Comparison of ENCODE assay signal across 1 cellular context in the genomic region with DNA sequence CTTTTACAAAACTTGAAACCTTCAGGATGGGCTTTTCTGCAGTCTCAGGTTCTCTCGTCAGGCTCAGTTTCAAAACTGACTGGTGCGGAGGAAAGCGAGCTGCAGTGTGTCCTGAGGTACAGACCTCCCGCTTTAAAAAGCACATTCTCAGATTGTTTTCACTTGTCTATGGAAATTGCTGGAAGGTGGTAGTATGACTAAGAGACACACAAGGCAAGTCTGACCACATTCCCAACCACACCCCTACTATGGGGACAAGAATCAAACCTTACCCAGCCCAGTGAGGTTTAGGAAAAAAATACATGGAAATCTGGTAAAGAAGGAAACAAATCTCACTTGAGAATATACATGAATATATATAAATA.
TF ChIP-seq lines count a peak whose summit lies in the region.

No MANE protein-coding gene starts in this region.

TF ChIP-seq in endothelial cell of umbilical vein, 7 proteins besides CTCF, POLR2A, EP300 and RAD21:
- TF ChIP-seq MYC (IDR thresholded peaks at IDR 0.05; ENCODE audit: low read depth, low read length) = no peak
- TF ChIP-seq, protein P1, sequence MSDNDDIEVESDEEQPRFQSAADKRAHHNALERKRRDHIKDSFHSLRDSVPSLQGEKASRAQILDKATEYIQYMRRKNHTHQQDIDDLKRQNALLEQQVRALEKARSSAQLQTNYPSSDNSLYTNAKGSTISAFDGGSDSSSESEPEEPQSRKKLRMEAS (IDR thresholded peaks at IDR 0.05; ENCODE audit: insufficient read depth, insufficient read length) = no peak
- TF ChIP-seq GATA2 (IDR thresholded peaks at IDR 0.05; ENCODE audit: insufficient read depth, insufficient read length, low read depth, low read length) = no peak
- TF ChIP-seq EZH2 (IDR thresholded peaks at IDR 0.05; ENCODE audit: borderline replicate concordance, low read depth, low read length, severe bottlenecking) = no peak
- no peak for TF ChIP-seq FOS (IDR thresholded peaks at IDR 0.05; ENCODE audit: borderline replicate concordance, insufficient read depth, low read length)
- TF ChIP-seq POLR2AphosphoS5 (IDR thresholded peaks at IDR 0.05; ENCODE audit: insufficient read depth, low read depth, low read length) = no peak
- TF ChIP-seq JUN (IDR thresholded peaks at IDR 0.05; ENCODE audit: borderline replicate concordance, insufficient read depth, insufficient read length, low read depth) = no peak
